ENCODE assay signal across 24 cellular contexts in the genomic region with DNA sequence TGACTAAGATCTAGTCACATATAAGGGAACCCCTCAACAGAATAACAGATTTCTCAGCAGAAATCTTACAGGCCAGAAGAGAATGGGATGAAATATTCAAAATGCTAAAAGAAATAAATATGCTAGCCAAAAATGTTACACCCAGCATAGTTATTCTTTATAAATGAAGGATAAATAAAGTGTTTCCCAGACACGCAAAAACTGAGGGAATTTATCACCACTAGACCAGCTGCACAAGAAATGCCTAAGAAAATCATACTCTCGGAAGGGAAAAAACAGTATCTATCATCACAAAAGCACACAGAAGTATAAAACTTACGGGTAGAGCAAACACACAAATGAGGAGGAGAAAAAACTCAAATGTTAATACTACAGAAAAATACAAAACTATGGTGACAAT.
A peak's percentile ranks its signal among the peaks of the same experiment; 100 is the strongest.
DNase-seq lines count a peak whose midpoint lies in the region; ATAC-seq and TF ChIP-seq lines count a peak whose summit lies in the region.
"Had no signal": no experiment of that assay in that cellular context is flagged by ENCODE, and none has a peak within 500 bp of the region (broad histone marks: within the 10 kb centered on the region; RNA-seq: fewer than 3 reads in every experiment).

No MANE protein-coding gene starts in this region.

- no peaks in the 10 kb centered on the region for H3K4me1 ChIP-seq in HEK293 (ENCODE audit: control insufficient read depth, insufficient read depth, low read length)
- no peaks in the 10 kb centered on the region for H3K4me1 ChIP-seq in spleen
- H3K4me1 ChIP-seq: A549; BE2C; BLaER1 treated with 17β-estradiol and CSF1 and Interleukin-3, amounts not matched to agents 10 nM and 100 nM; HAP-1 had no signal

- H3K9me3 ChIP-seq in HEK293 (ENCODE audit: control insufficient read depth, insufficient read depth, low read depth, low read length) = no peaks in the 10 kb centered on the region
- peaks cover 2 to 62% (median 45%) of the 10 kb centered on the region in 8 donors for H3K9me3 ChIP-seq in spleen
- H3K9me3 ChIP-seq: BE2C, HAP-1 had no signal

- WGBS in spleen, 5 donors = 81 to 95% (median 90%) methylated on average over 3 of the region's 3 CpGs

- intact Hi-C loops in activated CD8-positive, alpha-beta T cell treated with anti-CD3 and anti-CD28 coated beads for 36 hours (cut with micrococcal nuclease) = no loop called here
- intact Hi-C loops in spleen (cut with DNase I; ENCODE audit: low total_unique reads) = no loop called here

- H3K36me3 ChIP-seq in HEK293 (ENCODE audit: control insufficient read depth in 2 of 2, insufficient read depth in 1 of 2, low read length in 2 of 2) = no peaks in the 10 kb centered on the region
- H3K36me3 ChIP-seq in spleen = no peaks in the 10 kb centered on the region
- H3K36me3 ChIP-seq: BE2C; BLaER1 treated with 17β-estradiol and CSF1 and Interleukin-3, amounts not matched to agents 10 nM and 100 nM; HAP-1 had no signal

- no peak overlapping the region for H3K4me3 ChIP-seq in HEK293 (ENCODE audit: low read depth, low read length)
- no peak overlapping the region for H3K4me3 ChIP-seq in astrocyte of the spinal cord (ENCODE audit: low read depth, low read length)
- H3K4me3 ChIP-seq in spleen = no peak overlapping the region
- H3K4me3 ChIP-seq: A549; BLaER1 treated with 17β-estradiol and CSF1 and Interleukin-3, amounts not matched to agents 10 nM and 100 nM; GM12878; HAP-1 had no signal

- no peak for ATAC-seq in activated CD8-positive, alpha-beta T cell treated with anti-CD3 and anti-CD28 coated beads for 36 hours
- no peak for ATAC-seq in HG02852 (IDR thresholded peaks at IDR 0.05; ENCODE audit: unreplicated experiment)
- ATAC-seq: A549, GM12878 had no signal

- peaks cover 25% of the 10 kb centered on the region for H3K36me3 Mint-ChIP-seq in neural crest cell (ENCODE audit: low read depth)
- peaks cover 2% of the 10 kb centered on the region for H3K36me3 Mint-ChIP-seq in activated CD8-positive, alpha-beta T cell treated with anti-CD3 and anti-CD28 coated beads for 36 hours (ENCODE audit: low read depth)
- H3K36me3 Mint-ChIP-seq: CD14-positive monocyte had no signal

- TF ChIP-seq CTCF in HEK293 (tag by site-specific recombination; IDR thresholded peaks at IDR 0.05) (no peak), astrocyte of the spinal cord (IDR thresholded peaks at IDR 0.05; ENCODE audit: low read depth, low read length) (no peak), neural crest cell (conservative IDR thresholded peaks at IDR 0.05) (no peak), spleen (IDR thresholded peaks at IDR 0.05 in 8 of 11, conservative IDR thresholded peaks at IDR 0.05 in 3 of 11) (no peak)
- TF ChIP-seq CTCF in activated CD8-positive, alpha-beta T cell treated with anti-CD3 and anti-CD28 coated beads for 36 hours (IDR thresholded peaks at IDR 0.05) = no peak

- H3K9me3 Mint-ChIP-seq in neural crest cell = peaks cover 16% of the 10 kb centered on the region
- H3K9me3 Mint-ChIP-seq in activated CD8-positive, alpha-beta T cell treated with anti-CD3 and anti-CD28 coated beads for 36 hours = peaks cover 19% of the 10 kb centered on the region

- DNase-seq in astrocyte of the spinal cord (ENCODE audit: low read depth, low spot score) (peak; percentile 15), myocyte (ENCODE audit: low read depth) (peak; percentile 13), neural crest cell (ENCODE audit: low read depth, low spot score) (no peak), spleen (no peak), cerebellum (ENCODE audit: low spot score) (no peak)
- DNase-seq in activated CD8-positive, alpha-beta T cell treated with anti-CD3 and anti-CD28 coated beads for 36 hours = no peak
- DNase-seq: 8988T; ACHN; AML-193; BE2C; CD4-positive, alpha-beta T cell; CD8-positive, alpha-beta memory T cell; DMS 273 treated with DMSO at 0.1 percent for 48 hours; DMS79; EL; GDM1; GOT3 had no signal

- in situ Hi-C loops in astrocyte of the spinal cord (cut with HindIII; ENCODE audit: low sequenced_read_pairs) = no loop called here

- TF ChIP-seq POLR2A in spleen (IDR thresholded peaks at IDR 0.05) = no peak

- peaks cover 4% of the 10 kb centered on the region for H3K4me1 Mint-ChIP-seq in neural crest cell
- no peaks in the 10 kb centered on the region for H3K4me1 Mint-ChIP-seq in activated CD8-positive, alpha-beta T cell treated with anti-CD3 and anti-CD28 coated beads for 36 hours (ENCODE audit: low read depth)
- H3K4me1 Mint-ChIP-seq: CD14-positive monocyte; CD8-positive, alpha-beta memory T cell had no signal

- no peaks in the 10 kb centered on the region for H3K27me3 Mint-ChIP-seq in neural crest cell (ENCODE audit: low read depth)
- H3K27me3 Mint-ChIP-seq in activated CD8-positive, alpha-beta T cell treated with anti-CD3 and anti-CD28 coated beads for 36 hours = no peaks in the 10 kb centered on the region
- H3K27me3 Mint-ChIP-seq: CD4-positive, alpha-beta T cell; CD8-positive, alpha-beta memory T cell had no signal

- POLR2A ChIA-PET in HEK293 (lab: Yijun Ruan, JAX) = no interaction called here
- POLR2A ChIA-PET in activated CD8-positive, alpha-beta T cell treated with anti-CD3 and anti-CD28 coated beads for 36 hours (lab: Charles Lee) = no interaction called here

- no peaks in the 10 kb centered on the region for H3K27me3 ChIP-seq in spleen (replicated peaks in 1 of 7)
- H3K27me3 ChIP-seq: BE2C; BLaER1 treated with 17β-estradiol and CSF1 and Interleukin-3, amounts not matched to agents 10 nM and 100 nM had no signal

- H3K4me3 Mint-ChIP-seq in neural crest cell = peak overlapping the region; percentile 24
- H3K4me3 Mint-ChIP-seq in activated CD8-positive, alpha-beta T cell treated with anti-CD3 and anti-CD28 coated beads for 36 hours = no peak overlapping the region
- H3K4me3 Mint-ChIP-seq: CD14-positive monocyte; CD4-positive, alpha-beta T cell; CD8-positive, alpha-beta memory T cell had no signal

- H3K27ac Mint-ChIP-seq in neural crest cell (ENCODE audit: unreplicated experiment) = no peak overlapping the region
- no peak overlapping the region for H3K27ac Mint-ChIP-seq in activated CD8-positive, alpha-beta T cell treated with anti-CD3 and anti-CD28 coated beads for 36 hours
- H3K27ac Mint-ChIP-seq: CD14-positive monocyte; CD4-positive, alpha-beta T cell; CD8-positive, alpha-beta memory T cell had no signal

- CTCF ChIA-PET in HEK293 (lab: Yijun Ruan, JAX) = no interaction called here
- CTCF ChIA-PET in activated CD8-positive, alpha-beta T cell treated with anti-CD3 and anti-CD28 coated beads for 36 hours (lab: Charles Lee) = no interaction called here

- H3K27ac ChIP-seq in HEK293 (ENCODE audit: extremely low read depth, low read depth, low read length) (no peak overlapping the region), spleen (no peak overlapping the region)
- H3K27ac ChIP-seq: A549; BLaER1 treated with 17β-estradiol and CSF1 and Interleukin-3, amounts not matched to agents 10 nM and 100 nM had no signal

TF ChIP-seq in HEK293, 187 proteins besides CTCF, POLR2A, EP300 and RAD21:
- TF ChIP-seq SETDB1 (IDR thresholded peaks at IDR 0.05; ENCODE audit: insufficient read length, low read length) = peak; percentile 99
- 0 out of 2 replicates have a peak, but pooled peaks have one; percentile 27 for TF ChIP-seq TRIM28 (IDR thresholded peaks at IDR 0.05; ENCODE audit: borderline replicate concordance, low read length)
- TF ChIP-seq ZNF354C (tag by site-specific recombination; IDR thresholded peaks at IDR 0.05; ENCODE audit: borderline replicate concordance, low read depth) = no peak

Comparison
In these comparisons a context has a peak if more than half of its experiments do, and no peak if none do; other contexts are left out.
1. DNase-seq: peak in astrocyte of the spinal cord (single experiment) and myocyte (single experiment); none in neural crest cell (single experiment), activated CD8-positive, alpha-beta T cell treated with anti-CD3 and anti-CD28 coated beads for 36 hours (single experiment), spleen (single experiment) and cerebellum (single experiment).